Comparison of ENCODE assay signal across 18 cellular contexts in the genomic region with DNA sequence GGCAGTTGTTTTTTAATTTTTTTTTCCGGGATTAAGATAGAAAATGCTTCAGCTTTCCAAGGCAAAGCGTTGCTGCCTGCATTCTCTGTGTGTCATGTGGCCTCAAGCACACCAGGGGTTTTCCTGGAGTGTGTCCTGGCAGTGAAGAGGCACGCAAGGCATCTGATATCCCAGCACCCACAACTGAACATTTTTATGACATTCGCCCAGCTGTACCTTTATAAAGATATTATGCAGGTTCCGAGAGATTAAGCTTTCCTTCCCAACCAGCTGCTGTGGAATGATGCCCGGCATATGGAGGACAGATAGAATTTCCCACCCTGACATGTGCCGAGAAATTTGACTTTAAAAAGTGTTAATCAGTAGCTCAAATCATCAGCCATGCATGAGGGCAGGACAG.
A peak's percentile ranks its signal among the peaks of the same experiment; 100 is the strongest.
DNase-seq lines count a peak whose midpoint lies in the region; TF ChIP-seq lines count a peak whose summit lies in the region.
"Had no signal": no experiment of that assay in that cellular context is flagged by ENCODE, and none has a peak within 500 bp of the region (broad histone marks: within the 10 kb centered on the region; RNA-seq: fewer than 3 reads in every experiment).

No MANE protein-coding gene starts in this region.

- H3K27me3 ChIP-seq in endodermal cell (ENCODE audit: control insufficient read depth, insufficient read depth, low read length, poor library complexity, severe bottlenecking): no peaks in the 10 kb centered on the region
- H3K27me3 ChIP-seq: colonic mucosa, right lobe of liver had no signal

- no peak for TF ChIP-seq CTCF in endodermal cell (conservative IDR thresholded peaks at IDR 0.05)

- H3K27me3 Mint-ChIP-seq in endodermal cell (ENCODE audit: insufficient read depth): peaks cover 16% of the 10 kb centered on the region

- DNase-seq in NCI-H1417 (lab: John Stamatoyannopoulos, UW) (peak; percentile 12 to 52 (median 44)), NCI-H1417 treated with DMSO at 0.1 percent for 48 hours (lab: John Stamatoyannopoulos, UW) (no peak), NCI-H2196 (lab: John Stamatoyannopoulos, UW; ENCODE audit: unreplicated experiment) (peak; percentile 14), endodermal cell (peak; percentile 45), skeletal muscle cell (ENCODE audit: low read depth) (peak; percentile 28), hippocampal formation (lab: John Stamatoyannopoulos, UW) (no peak), CD1c-positive myeloid dendritic cell (ENCODE audit: extremely low spot score) (no peak), NCI-H2227 treated with DMSO at 0.1 percent for 48 hours (lab: John Stamatoyannopoulos, UW) (no peak)
- DNase-seq: activated CD4-positive, alpha-beta T cell treated with anti-CD3 and anti-CD28 coated beads, Interleukin-2, amount 50 U/mL, for 1 hour; activated T-cell treated with anti-CD3 and anti-CD28 coated beads, Interleukin-2, amount 50 U/mL, for 24 hours; colonic mucosa; natural killer cell; NCI-H774; right lobe of liver; stimulated activated CD4-positive, alpha-beta T cell treated with anti-CD3 and anti-CD28 coated beads, Interleukin-4, amount 100 ng/mL, for 1 hour; trophoblast cell had no signal

- H3K4me3 ChIP-seq in endodermal cell (ENCODE audit: low read length): no peak overlapping the region
- no peak overlapping the region for H3K4me3 ChIP-seq in skeletal muscle cell (ENCODE audit: low read depth, low read length)
- H3K4me3 ChIP-seq: colonic mucosa, right lobe of liver had no signal

- H3K36me3 Mint-ChIP-seq in endodermal cell (ENCODE audit: low read depth): no peaks in the 10 kb centered on the region
- H3K36me3 Mint-ChIP-seq: natural killer cell had no signal

- H3K4me3 Mint-ChIP-seq in endodermal cell: no peak overlapping the region
- H3K4me3 Mint-ChIP-seq: activated T-cell treated with anti-CD3 and anti-CD28 coated beads, Interleukin-2, amount 50 U/mL, for 24 hours; natural killer cell; T-helper 2 cell treated with Interferon-gamma antibody and Interleukin-4, amounts not matched to agents 5 μg/mL and 100 μg/mL, for 36 hours had no signal

- no peak overlapping the region for H3K27ac ChIP-seq in endodermal cell (ENCODE audit: low read depth, low read length)
- H3K27ac ChIP-seq: 22Rv1, colonic mucosa, right lobe of liver had no signal

- no peaks in the 10 kb centered on the region for H3K4me1 ChIP-seq in endodermal cell (ENCODE audit: control insufficient read depth, insufficient read depth, low read length)
- H3K4me1 ChIP-seq: colonic mucosa, right lobe of liver had no signal

- H3K36me3 ChIP-seq in endodermal cell (ENCODE audit: control insufficient read depth, insufficient read depth, low read length): no peaks in the 10 kb centered on the region
- H3K36me3 ChIP-seq: colonic mucosa, right lobe of liver had no signal

- H3K9me3 Mint-ChIP-seq in endodermal cell: no peaks in the 10 kb centered on the region
- H3K9me3 Mint-ChIP-seq: activated T-cell treated with anti-CD3 and anti-CD28 coated beads, Interleukin-2, amount 50 U/mL, for 24 hours; natural killer cell; T-helper 2 cell treated with Interferon-gamma antibody and Interleukin-4, amounts not matched to agents 5 μg/mL and 100 μg/mL, for 36 hours had no signal

- H3K9ac ChIP-seq in endodermal cell (ENCODE audit: extremely low read depth, low read length, poor library complexity, severe bottlenecking): no peak overlapping the region

- no peak overlapping the region for H3K27ac Mint-ChIP-seq in endodermal cell
- H3K27ac Mint-ChIP-seq: activated T-cell treated with anti-CD3 and anti-CD28 coated beads, Interleukin-2, amount 50 U/mL, for 24 hours; natural killer cell; T-helper 2 cell treated with Interferon-gamma antibody and Interleukin-4, amounts not matched to agents 5 μg/mL and 100 μg/mL, for 36 hours had no signal

- peaks cover 18% of the 10 kb centered on the region for H3K4me1 Mint-ChIP-seq in endodermal cell
- H3K4me1 Mint-ChIP-seq: natural killer cell had no signal

- no peaks in the 10 kb centered on the region for H3K9me3 ChIP-seq in endodermal cell (ENCODE audit: control insufficient read depth, low read length)
- H3K9me3 ChIP-seq: colonic mucosa, right lobe of liver had no signal

- WGBS in endodermal cell (ENCODE audit: insufficient coverage in 1 of 2, insufficient read length in 1 of 2), 2 experiments: 66 to 76% methylated on average over 5 to 7 of the region's 7 CpGs

Comparison
In these comparisons a context has a peak if more than half of its experiments do, and no peak if none do; other contexts are left out.
1. DNase-seq: peak in NCI-H1417 (3 of 3), NCI-H2196 (single experiment), endodermal cell (single experiment) and skeletal muscle cell (single experiment); none in NCI-H1417 treated with DMSO at 0.1 percent for 48 hours (single experiment), hippocampal formation (0 of 2), CD1c-positive myeloid dendritic cell (single experiment) and NCI-H2227 treated with DMSO at 0.1 percent for 48 hours (single experiment).